ENCODE assay signal across 15 cellular contexts in genomic region chr18:69982417-69982816, GRCh38. TPM values are rescaled to one million over a fixed set of nuclear protein-coding genes. Genes with fewer than 3 reads are reported as not detected.
"Had no signal": no experiment of that assay in that cellular context is flagged by ENCODE, and none has a peak within 500 bp of the region (broad histone marks: within the 10 kb centered on the region; RNA-seq: fewer than 3 reads in every experiment).

No MANE protein-coding gene starts in this region.

- H3K4me3 Mint-ChIP-seq: dendritic cell treated with granulocyte-macrophage colony-stimulating factor and Interleukin-4, amounts not matched to agents 40 ng/mL and 50 ng/mL, for 4 days; stimulated activated naive B cell treated with anti-CD40 and anti-IgM and Interleukin-4, amounts not matched to agents 10 μg/mL and 1 μg/mL and 100 μg/mL, for 72 hours had no signal

- H3K79me2 ChIP-seq: hepatocyte had no signal

- H3K36me3 ChIP-seq: brain microvascular endothelial cell, lower lobe of right lung, right atrium auricular region had no signal

- H3K27ac Mint-ChIP-seq: activated T-helper 2 cell treated with anti-CD3 and anti-CD28 coated beads, Interferon-gamma antibody, Interleukin-2, Interleukin-4, amounts not matched to agents 10 μg/mL and 5 μg/mL and 100 μg/mL, durations not matched to agents 14 hours and 24 hours and 36 hours; dendritic cell treated with granulocyte-macrophage colony-stimulating factor and Interleukin-4, amounts not matched to agents 40 ng/mL and 50 ng/mL, for 4 days had no signal

- H2AFZ ChIP-seq: hepatocyte had no signal

- H3K4me3 ChIP-seq: hepatocyte, lower lobe of right lung, right atrium auricular region, smooth muscle cell had no signal

- DNase-seq: activated CD4-positive, alpha-beta T cell treated with anti-CD3 and anti-CD28 coated beads, Interleukin-2, amount 50 U/mL, for 1 hour; activated naive CD4-positive, alpha-beta T cell treated with anti-CD3 and anti-CD28 coated beads, Interleukin-2, amount 50 U/mL, for 16 hours; brain microvascular endothelial cell; cerebellar nuclear complex; lower lobe of right lung; midbrain; nucleus accumbens; stimulated activated naive B cell treated with anti-CD40 and anti-IgM and Interleukin-4, amounts not matched to agents 10 μg/mL and 1 μg/mL and 100 μg/mL, for 72 hours; substantia nigra; trophoblast cell had no signal

- H3K4me1 ChIP-seq: lower lobe of right lung, right atrium auricular region had no signal

- H3K27ac ChIP-seq: brain microvascular endothelial cell, hepatocyte, lower lobe of right lung, right atrium auricular region had no signal

- H3K27me3 ChIP-seq: brain microvascular endothelial cell, hepatocyte, right atrium auricular region had no signal

- H3K27me3 Mint-ChIP-seq: dendritic cell treated with granulocyte-macrophage colony-stimulating factor and Interleukin-4, amounts not matched to agents 40 ng/mL and 50 ng/mL, for 4 days; stimulated activated naive B cell treated with anti-CD40 and anti-IgM and Interleukin-4, amounts not matched to agents 10 μg/mL and 1 μg/mL and 100 μg/mL, for 72 hours had no signal

- ATAC-seq: lower lobe of right lung had no signal

- H3K4me2 ChIP-seq: hepatocyte, smooth muscle cell had no signal

RNA-seq across cellular contexts. Expression of gene CD226, which starts 34.7 kb away (rescaled TPM):
- polyA plus RNA-seq: hepatocyte had no signal
